Comparison of ENCODE assay signal across 22 cellular contexts in the genomic region with DNA sequence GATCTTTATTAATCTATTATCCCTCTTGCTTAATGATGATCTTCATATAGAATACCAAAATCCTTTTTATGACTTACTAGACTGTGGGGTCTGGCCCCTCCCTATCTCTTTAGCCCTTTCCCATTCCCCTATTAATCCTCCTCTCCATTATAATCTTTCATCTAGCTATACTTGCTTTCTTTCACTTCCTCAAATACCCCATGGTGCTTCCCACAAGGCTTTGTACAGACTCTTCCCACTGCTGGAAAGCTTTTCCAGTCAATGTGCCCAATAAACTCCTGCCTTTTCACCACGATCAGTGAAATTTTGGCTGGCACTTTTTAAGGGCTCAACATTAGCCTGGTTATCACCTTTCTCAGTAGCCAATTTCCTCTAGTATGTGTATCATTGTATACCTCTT. TPM values are rescaled to one million over a fixed set of nuclear protein-coding genes. Genes with fewer than 3 reads are reported as not detected.
DNase-seq lines count a peak whose midpoint lies in the region; ATAC-seq, FAIRE-seq and TF ChIP-seq lines count a peak whose summit lies in the region.
"Had no signal": no experiment of that assay in that cellular context is flagged by ENCODE, and none has a peak within 500 bp of the region (broad histone marks: within the 10 kb centered on the region; RNA-seq: fewer than 3 reads in every experiment).

No MANE protein-coding gene starts in this region.

- WGBS in GM12878 (ENCODE audit: insufficient coverage, insufficient replicate concordance, low lambda C conversion rate, missing lambda C conversion rate): 100% methylated on average over 1 of the region's 1 CpG

- H3K36me3 Mint-ChIP-seq in natural killer cell (no peaks in the 10 kb centered on the region), progenitor cell of endocrine pancreas (ENCODE audit: insufficient read depth) (peaks cover 13% of the 10 kb centered on the region)
- no peaks in the 10 kb centered on the region for H3K36me3 Mint-ChIP-seq in natural killer cell treated with Interleukin-12 subunit alpha and Interleukin-12 subunit beta and Interleukin-15 and Interleukin-18, amount 100 ng/mL, for 72 hours

- H3K4me2 ChIP-seq in GM12878 (ENCODE audit: control insufficient read depth, insufficient read depth): no peak overlapping the region
- H3K4me2 ChIP-seq: A549 had no signal

- no peak for ATAC-seq in natural killer cell
- no peak for ATAC-seq in natural killer cell treated with Interleukin-12 subunit alpha and Interleukin-12 subunit beta and Interleukin-15 and Interleukin-18, amount 100 ng/mL, for 72 hours
- ATAC-seq in GM12878: no peak
- ATAC-seq: A549, Panc1 had no signal

- H3K36me3 ChIP-seq in GM12878 (ENCODE audit: control insufficient read depth in 2 of 2, insufficient read depth in 2 of 2, low read length in 1 of 2): no peaks in the 10 kb centered on the region

- no peaks in the 10 kb centered on the region; the same call in 1 of the 2 replicates for H3K4me1 ChIP-seq in GM12878 (ENCODE audit: control insufficient read depth, insufficient read depth, low read length)

- no peaks in the 10 kb centered on the region for H3K27me3 Mint-ChIP-seq in natural killer cell (ENCODE audit: low read depth in 2 of 2)
- no peaks in the 10 kb centered on the region for H3K27me3 Mint-ChIP-seq in natural killer cell treated with Interleukin-12 subunit alpha and Interleukin-12 subunit beta and Interleukin-15 and Interleukin-18, amount 100 ng/mL, for 72 hours
- no peaks in the 10 kb centered on the region for H3K27me3 Mint-ChIP-seq in progenitor cell of endocrine pancreas

- H3K27ac Mint-ChIP-seq in natural killer cell: no peak overlapping the region
- no peak overlapping the region for H3K27ac Mint-ChIP-seq in natural killer cell treated with Interleukin-12 subunit alpha and Interleukin-12 subunit beta and Interleukin-15 and Interleukin-18, amount 100 ng/mL, for 72 hours
- no peak overlapping the region for H3K27ac Mint-ChIP-seq in progenitor cell of endocrine pancreas

- H3K79me2 ChIP-seq in GM12878 (ENCODE audit: control insufficient read depth, insufficient read depth, low read length): peaks cover 17% of the 10 kb centered on the region

- no peaks in the 10 kb centered on the region for H4K20me1 ChIP-seq in GM12878 (ENCODE audit: control insufficient read depth, insufficient read depth)

- SMC1A ChIA-PET in GM12878 (lab: Charles Lee; ENCODE audit: uncharacterized antibody, unreplicated experiment): interaction anchor here (1.4 kb wide), 1 partner anchor 17 kb away, joined by 4 read pairs; no protein-coding TSS in a partner anchor

- H3K9ac ChIP-seq in GM12878 (ENCODE audit: control insufficient read depth, insufficient read depth, low read length): no peak overlapping the region
- H3K9ac ChIP-seq: GM23248 had no signal

- no peak overlapping the region for H3K27ac ChIP-seq in GM12878 (ENCODE audit: control insufficient read depth, insufficient read depth)
- H3K27ac ChIP-seq: A549, GM23248, RWPE1 had no signal

- no peak for TF ChIP-seq EP300 in GM12878 (IDR thresholded peaks at IDR 0.05; ENCODE audit: borderline replicate concordance in 1 of 2, control insufficient read depth in 1 of 2, low read depth in 2 of 2, low read length in 2 of 2)

- H3K9me3 Mint-ChIP-seq in natural killer cell (no peaks in the 10 kb centered on the region), progenitor cell of endocrine pancreas (ENCODE audit: low read depth) (no peaks in the 10 kb centered on the region)
- no peaks in the 10 kb centered on the region for H3K9me3 Mint-ChIP-seq in natural killer cell treated with Interleukin-12 subunit alpha and Interleukin-12 subunit beta and Interleukin-15 and Interleukin-18, amount 100 ng/mL, for 72 hours

- H3K4me1 Mint-ChIP-seq in natural killer cell (peaks cover 9% of the 10 kb centered on the region in 2 donors), progenitor cell of endocrine pancreas (ENCODE audit: low read depth) (peaks cover 11% of the 10 kb centered on the region)
- H3K4me1 Mint-ChIP-seq in natural killer cell treated with Interleukin-12 subunit alpha and Interleukin-12 subunit beta and Interleukin-15 and Interleukin-18, amount 100 ng/mL, for 72 hours (ENCODE audit: low read depth in 2 of 2): peaks cover 6 to 11% of the 10 kb centered on the region in 2 donors

- intact Hi-C loops in natural killer cell (cut with micrococcal nuclease) (no loop called here), GM12878 (cut with micrococcal nuclease; ENCODE audit: unreplicated experiment) (no loop called here)

- H3K4me3 Mint-ChIP-seq in natural killer cell (peak overlapping the region; percentile 26), progenitor cell of endocrine pancreas (ENCODE audit: low read depth) (no peak overlapping the region)
- no peak overlapping the region for H3K4me3 Mint-ChIP-seq in natural killer cell treated with Interleukin-12 subunit alpha and Interleukin-12 subunit beta and Interleukin-15 and Interleukin-18, amount 100 ng/mL, for 72 hours

- no peak overlapping the region for H3K4me3 ChIP-seq in GM12878
- H3K4me3 ChIP-seq: A549, GM23248 had no signal

- no peaks in the 10 kb centered on the region for H3K9me3 ChIP-seq in GM12878 (replicated peaks; ENCODE audit: control insufficient read depth, insufficient read depth, low read length)
- H3K9me3 ChIP-seq: A549 had no signal

- TF ChIP-seq CTCF in natural killer cell (IDR thresholded peaks at IDR 0.05) (no peak), GM12878 (IDR thresholded peaks at IDR 0.05 in 2 of 3, conservative IDR thresholded peaks at IDR 0.05 in 1 of 3; ENCODE audit: control insufficient read depth in 2 of 3, extremely low read depth in 1 of 3, insufficient read depth in 1 of 3, low read depth in 3 of 3, low read length in 3 of 3) (no peak), progenitor cell of endocrine pancreas (IDR thresholded peaks at IDR 0.05; ENCODE audit: unreplicated experiment) (no peak)

- no TSS peak for BruUV-seq in GM12878 (replicated peaks; lab: Mats Ljungman, UMichigan)

- no peak for TF ChIP-seq POLR2A in GM12878 (IDR thresholded peaks at IDR 0.05; ENCODE audit: low read depth, low read length)

- H2AFZ ChIP-seq in GM12878 (ENCODE audit: control insufficient read depth, low read depth, low read length): no peak overlapping the region
- H2AFZ ChIP-seq: GM23248 had no signal

- CTCF ChIA-PET in GM12878 (lab: Yijun Ruan, JAX): no interaction called here

- no peak for DNase-seq in natural killer cell
- no peak for DNase-seq in natural killer cell treated with Interleukin-12 subunit alpha and Interleukin-12 subunit beta and Interleukin-15 and Interleukin-18, amount 100 ng/mL, for 72 hours (ENCODE audit: low spot score)
- DNase-seq in MV-4-11 (lab: John Stamatoyannopoulos, UW): peak; percentile 32
- no peak for DNase-seq in GM12878 (ENCODE audit: low read depth, low spot score)
- no peak for DNase-seq in stimulated activated naive CD4-positive, alpha-beta T cell treated with Interleukin-2 at 50 U/mL for 16 hours (lab: John Stamatoyannopoulos, UW)
- no peak for DNase-seq in progenitor cell of endocrine pancreas (ENCODE audit: low spot score, unreplicated experiment)
- DNase-seq in NCI-H748 (lab: John Stamatoyannopoulos, UW; ENCODE audit: unreplicated experiment): no peak
- DNase-seq: C1 segment of cervical spinal cord, GM23248, H7, NCI-H1048, NCI-H1417, NCI-H1694 treated with DMSO at 0.1 percent for 48 hours, NCI-H2081, NCI-H2227 treated with DMSO at 0.1 percent for 48 hours, NCI-H526 treated with DMSO at 0.1 percent for 48 hours, SHP77, T-helper 1 cell had no signal

- no peak for TF ChIP-seq RAD21 in GM12878 (IDR thresholded peaks at IDR 0.05; ENCODE audit: insufficient read depth, low read depth, low read length)

- in situ Hi-C loops in GM12878 (cut with MboI): no loop called here

- FAIRE-seq in GM12878 (lab: Jason Lieb, UNC): no peak
- FAIRE-seq: A549, D721Med had no signal

- no peaks in the 10 kb centered on the region for H3K27me3 ChIP-seq in GM12878 (replicated peaks in 1 of 2; ENCODE audit: control insufficient read depth in 2 of 2, insufficient read depth in 2 of 2, low read length in 1 of 2)

- POLR2A ChIA-PET in GM12878 (lab: Charles Lee): no interaction called here

- RAD21 ChIA-PET in GM12878 (lab: Charles Lee; ENCODE audit: unreplicated experiment): no interaction called here

TF ChIP-seq in GM12878, 131 proteins besides CTCF, POLR2A, EP300 and RAD21 (continues in another document):
- TF ChIP-seq IKZF2 (IDR thresholded peaks at IDR 0.05) (peak; percentile 14 to 24; a peak in 1 of 4 replicates), SPI1 (IDR thresholded peaks at IDR 0.05; ENCODE audit: borderline replicate concordance, insufficient read depth, low read depth, low read length) (peak; percentile 48; the same call in 1 of the 2 replicates)

RNA-seq across cellular contexts. Expression of a gene that starts 3.2 kb away (rescaled TPM):
- total RNA-seq in natural killer cell (10 to 100 TPM in 2 of 3 donors, 1 to 10 TPM in 1; 7.1 to 11.3 (median 10.7) TPM), GM12878 (2014; rRNA removed) (56.5 and 57.4 TPM in 2 replicates), GM12878 (2014; rRNA removed; fragmentation: Illumina TruSeq; extraction: Trizol) (35.1 and 35.8 TPM in 2 replicates), GM12878 (2021) (42.4 and 43.0 TPM in 2 replicates), progenitor cell of endocrine pancreas (53.9 and 61.9 TPM in 2 replicates)
- total RNA-seq in natural killer cell treated with Interleukin-12 subunit alpha and Interleukin-12 subunit beta and Interleukin-15 and Interleukin-18, amount 100 ng/mL, for 72 hours: 10 to 100 TPM; 20.1 to 39.0 TPM
- 9.8 and 11.8 TPM in 2 replicates for total RNA-seq in GM12878 (2013; cell fraction: nucleolus; rRNA removed)
- polyA plus RNA-seq in GM12878 (2011; ENCODE audit: low read depth): 36.8 TPM
- polyA plus RNA-seq in GM12878 (2011; rRNA removed) (44.5 and 61.5 TPM in 2 replicates), GM12878 (2014; fragmentation: Illumina TruSeq; extraction: Trizol) (39.8 and 41.9 TPM in 2 replicates), GM12878 (2014; fragmentation: Nextera tagmentation; extraction: Ambion mirVana) (10 to 100 TPM in 1 of 2 experiments, 1 to 10 TPM in 1; 6.2 to 16.7 TPM), GM12878 (2014; rRNA removed) (59.3 and 72.8 TPM in 2 replicates), GM12878 (2016; fragmentation: Nextera tagmentation; extraction: Ambion mirVana) (10 to 100 TPM; 52.5 to 67.6 TPM)
- polyA plus RNA-seq in GM12878 (2011; cell fraction: cytosol; rRNA removed): 37.4 and 50.9 TPM in 2 replicates
- polyA plus RNA-seq in GM12878 (2011; cell fraction: nucleus; rRNA removed): 18.4 and 21.6 TPM in 2 replicates
- 36.7 and 46.0 TPM in 2 replicates for polyA plus RNA-seq in GM12878 (2012)
- 16.5 and 24.2 TPM in 2 replicates for polyA minus RNA-seq in GM12878 (2011; rRNA and poly(A)+ RNA removed)
- polyA minus RNA-seq in GM12878 (2011; cell fraction: cytosol; rRNA and poly(A)+ RNA removed): 7.1 and 8.8 TPM in 2 replicates
- 3.7 and 6.3 TPM in 2 replicates for polyA minus RNA-seq in GM12878 (2011; cell fraction: nucleus; rRNA and poly(A)+ RNA removed)
